ENCODE assay signal across 1 cellular context in genomic region chr10:45151467-45152214, GRCh38.
TF ChIP-seq lines count a peak whose summit lies in the region.

No MANE protein-coding gene starts in this region.

TF ChIP-seq in H1, 55 proteins besides CTCF, POLR2A, EP300 and RAD21 (continued from another document):
- TF ChIP-seq CHD7 (IDR thresholded peaks at IDR 0.05; ENCODE audit: insufficient replicate concordance, low read length), result no peak
- no peak for TF ChIP-seq CTBP2 (IDR thresholded peaks at IDR 0.05; ENCODE audit: borderline replicate concordance, insufficient read depth, insufficient read length, low read length)
- no peak for TF ChIP-seq RXRA (IDR thresholded peaks at IDR 0.05; ENCODE audit: insufficient read depth, low read depth, low read length)
- no peak for TF ChIP-seq HDAC6 (IDR thresholded peaks at IDR 0.05; ENCODE audit: low read depth, low read length)
- TF ChIP-seq RFX5 (IDR thresholded peaks at IDR 0.05; ENCODE audit: borderline replicate concordance, low read depth, low read length), result no peak
- no peak for TF ChIP-seq EZH2 (IDR thresholded peaks at IDR 0.05; ENCODE audit: low read depth, low read length, severe bottlenecking)
- no peak for TF ChIP-seq ATF3 (IDR thresholded peaks at IDR 0.05; ENCODE audit: insufficient read depth, low read depth, low read length)
- TF ChIP-seq SIX5 (IDR thresholded peaks at IDR 0.05; ENCODE audit: low read depth, low read length), result no peak
- TF ChIP-seq SIRT6 (IDR thresholded peaks at IDR 0.05; ENCODE audit: low read length), result no peak
- TF ChIP-seq YY1 (IDR thresholded peaks at IDR 0.05; ENCODE audit: low read depth, low read length), result no peak
- no peak for TF ChIP-seq TAF1 (IDR thresholded peaks at IDR 0.05; ENCODE audit: low read depth, low read length)
- TF ChIP-seq KDM5A (IDR thresholded peaks at IDR 0.05; ENCODE audit: low read length), result no peak
- no peak for TF ChIP-seq SAP30 (IDR thresholded peaks at IDR 0.05; ENCODE audit: insufficient read depth, insufficient replicate concordance, low read length)
- no peak for TF ChIP-seq KDM4A (IDR thresholded peaks at IDR 0.05; ENCODE audit: low read depth, low read length, severe bottlenecking)
- TF ChIP-seq BCL11A (IDR thresholded peaks at IDR 0.05; ENCODE audit: low read depth in 2 of 2, low read length in 2 of 2), result no peak
